16 cellular contexts compared by ENCODE assay signal in the genomic region with DNA sequence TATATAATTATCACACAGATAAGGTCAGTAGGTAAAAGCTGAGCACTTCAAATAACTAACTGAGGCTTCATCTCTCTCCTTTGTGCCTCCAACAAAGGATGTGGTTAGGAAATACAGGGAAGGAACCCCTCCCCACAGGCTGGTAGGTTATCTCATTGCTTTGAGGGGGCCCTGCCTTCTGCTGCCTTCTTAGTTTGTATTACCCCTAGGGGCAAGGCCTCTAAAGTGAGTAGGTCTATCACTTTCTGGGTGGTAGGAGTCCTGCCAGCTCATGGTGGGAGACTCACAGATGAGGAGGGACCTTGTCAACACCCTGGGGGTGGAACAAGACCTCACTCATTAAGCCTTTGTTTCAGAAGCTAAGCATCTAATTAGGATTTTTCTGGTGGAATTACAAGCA. TPM values are rescaled to one million over a fixed set of nuclear protein-coding genes. Genes with fewer than 3 reads are reported as not detected.
DNase-seq lines count a peak whose midpoint lies in the region; FAIRE-seq and TF ChIP-seq lines count a peak whose summit lies in the region.
"Had no signal": no experiment of that assay in that cellular context is flagged by ENCODE, and none has a peak within 500 bp of the region (broad histone marks: within the 10 kb centered on the region; RNA-seq: fewer than 3 reads in every experiment).

No MANE protein-coding gene starts in this region.

- no peaks in the 10 kb centered on the region for H3K36me3 Mint-ChIP-seq in progenitor cell of endocrine pancreas (ENCODE audit: insufficient read depth)

- TF ChIP-seq CTCF in H1 (IDR thresholded peaks at IDR 0.05; ENCODE audit: control extremely low read depth in 1 of 3, insufficient read depth in 1 of 3, low read depth in 1 of 3, low read length in 3 of 3) (no peak), progenitor cell of endocrine pancreas (IDR thresholded peaks at IDR 0.05; ENCODE audit: unreplicated experiment) (no peak), osteoblast (IDR thresholded peaks at IDR 0.05; ENCODE audit: extremely low read depth, low read depth, low read length) (no peak)

- H2AK5ac ChIP-seq in H1 (ENCODE audit: low read depth, low read length), result no peak overlapping the region

- H3K4me1 Mint-ChIP-seq in progenitor cell of endocrine pancreas (ENCODE audit: low read depth), result peaks cover 9% of the 10 kb centered on the region
- H3K4me1 Mint-ChIP-seq: B cell had no signal

- H3K79me1 ChIP-seq in H1 (ENCODE audit: low read depth, low read length), result no peaks in the 10 kb centered on the region

- no peak for TF ChIP-seq EP300 in H1 (IDR thresholded peaks at IDR 0.05; ENCODE audit: borderline replicate concordance in 1 of 2, low read depth in 2 of 2, low read length in 2 of 2)

- no peak overlapping the region for H2BK5ac ChIP-seq in H1 (ENCODE audit: low read depth, low read length)

- no peak overlapping the region for H2BK15ac ChIP-seq in H1 (ENCODE audit: low read length)

- no peak overlapping the region for H4K91ac ChIP-seq in H1 (replicated peaks; ENCODE audit: insufficient read length, low read length)

- H4K20me1 ChIP-seq in H1 (replicated peaks in 1 of 2; ENCODE audit: control insufficient read depth in 1 of 2, insufficient read depth in 2 of 2, low read length in 2 of 2), result no peaks in the 10 kb centered on the region
- H4K20me1 ChIP-seq in osteoblast (ENCODE audit: insufficient read depth, low read length), result no peaks in the 10 kb centered on the region

- H3K27me3 ChIP-seq in NT2/D1 (ENCODE audit: insufficient read depth, insufficient read length) (no peaks in the 10 kb centered on the region), H1 (replicated peaks in 1 of 4; ENCODE audit: control insufficient read depth in 3 of 4, extremely low read depth in 1 of 4, insufficient read depth in 3 of 4, low read length in 3 of 4) (peaks cover 0 to 3% (median 0%) of the 10 kb centered on the region in 4 experiments; a peak in 1 of 7 replicates), osteoblast (ENCODE audit: insufficient read depth, low read length) (peaks cover 2% of the 10 kb centered on the region)

- H3K27me3 Mint-ChIP-seq in progenitor cell of endocrine pancreas, result peaks cover 25% of the 10 kb centered on the region

- H3K9ac ChIP-seq in NT2/D1 (ENCODE audit: insufficient read length, low read depth), result no peak overlapping the region
- no peak overlapping the region for H3K9ac ChIP-seq in H1 (replicated peaks in 1 of 4; ENCODE audit: extremely low read depth in 1 of 4, low read depth in 3 of 4, low read length in 3 of 4)

- peak overlapping the region; percentile 30; the same call in 1 of the 2 replicates for H2BK12ac ChIP-seq in H1 (ENCODE audit: low read depth, low read length)

- H3K4me3 Mint-ChIP-seq in progenitor cell of endocrine pancreas (ENCODE audit: low read depth), result no peak overlapping the region
- H3K4me3 Mint-ChIP-seq: activated T-helper 1 cell treated with anti-CD3 and anti-CD28 coated beads, Interleukin-12 subunit alpha, Interleukin-12 subunit beta, Interleukin-2, Interleukin-4 antibody, amounts not matched to agents 30 ng/mL and 10 ng/mL and 1 ng/mL, durations not matched to agents 14 hours and 24 hours and 36 hours; B cell; T-helper 1 cell treated with Interleukin-12 subunit alpha and Interleukin-12 subunit beta and Interleukin-4 antibody, amounts not matched to agents 30 μg/mL and 1 μg/mL, for 36 hours had no signal

- peaks cover 5% of the 10 kb centered on the region for H3K9me3 Mint-ChIP-seq in progenitor cell of endocrine pancreas (ENCODE audit: low read depth)
- H3K9me3 Mint-ChIP-seq: activated T-helper 1 cell treated with anti-CD3 and anti-CD28 coated beads, Interleukin-12 subunit alpha, Interleukin-12 subunit beta, Interleukin-2, Interleukin-4 antibody, amounts not matched to agents 30 ng/mL and 10 ng/mL and 1 ng/mL, durations not matched to agents 14 hours and 24 hours and 36 hours; T-helper 1 cell treated with Interleukin-12 subunit alpha and Interleukin-12 subunit beta and Interleukin-4 antibody, amounts not matched to agents 30 μg/mL and 1 μg/mL, for 36 hours had no signal

- H3K23me2 ChIP-seq in H1 (ENCODE audit: low read depth, low read length), result no peaks in the 10 kb centered on the region; the same call in 1 of the 2 replicates

- no peak for FAIRE-seq in H1 (lab: Jason Lieb, UNC)

- H3K4me2 ChIP-seq in H1 (ENCODE audit: insufficient read depth in 1 of 2, low read depth in 2 of 2, low read length in 2 of 2) (peak overlapping the region in 1 of 2 experiments; percentile 30; a peak in 2 of 4 replicates), osteoblast (ENCODE audit: insufficient read depth, low read length) (no peak overlapping the region)

- no peak overlapping the region for H4K8ac ChIP-seq in H1 (ENCODE audit: extremely low read depth, insufficient read depth, low read length)

- POLR2A ChIA-PET in H1 (lab: Charles Lee; ENCODE audit: partially characterized antibody), result no interaction called here

- H3K4ac ChIP-seq in H1 (replicated peaks; ENCODE audit: insufficient read length, low read depth, low read length), result no peak overlapping the region

- peaks cover 24% of the 10 kb centered on the region for H3K9me3 ChIP-seq in NT2/D1 (ENCODE audit: insufficient read depth, low read length)
- H3K9me3 ChIP-seq in H1 (ENCODE audit: insufficient read depth in 2 of 2, low read depth in 1 of 2, low read length in 1 of 2), result no peaks in the 10 kb centered on the region; a peak in 1 of 4 replicates
- H3K9me3 ChIP-seq in osteoblast (ENCODE audit: low read depth, low read length), result no peaks in the 10 kb centered on the region

- H3K27ac ChIP-seq in H1 (ENCODE audit: low read depth, low read length) (no peak overlapping the region), osteoblast (ENCODE audit: low read depth, low read length) (no peak overlapping the region)
- H3K27ac ChIP-seq: dorsolateral prefrontal cortex had no signal

- H2BK120ac ChIP-seq in H1 (replicated peaks; ENCODE audit: low read depth, low read length), result no peak overlapping the region

- H4K5ac ChIP-seq in H1 (ENCODE audit: insufficient read length, low read depth, low read length), result no peak overlapping the region

- no peak overlapping the region for H3K4me3 ChIP-seq in NT2/D1 (ENCODE audit: insufficient read length, low read depth)
- H3K4me3 ChIP-seq in H1 (ENCODE audit: extremely low read depth in 1 of 4, insufficient read depth in 2 of 4, low read depth in 3 of 4, low read length in 4 of 4), result no peak overlapping the region; a peak in 1 of 8 replicates
- no peak overlapping the region for H3K4me3 ChIP-seq in osteoblast (ENCODE audit: insufficient read depth, low read length)
- H3K4me3 ChIP-seq: dorsolateral prefrontal cortex had no signal

- no peaks in the 10 kb centered on the region for H3K79me2 ChIP-seq in H1 (ENCODE audit: control insufficient read depth in 1 of 2, insufficient read depth in 2 of 2, low read length in 2 of 2)
- H3K79me2 ChIP-seq in osteoblast (ENCODE audit: insufficient read depth, low read length), result no peaks in the 10 kb centered on the region

- H3K56ac ChIP-seq in H1 (replicated peaks; ENCODE audit: insufficient read length, low read depth, low read length), result no peak overlapping the region

- TF ChIP-seq RAD21 in H1 (IDR thresholded peaks at IDR 0.05 in 1 of 2, conservative IDR thresholded peaks at IDR 0.05 in 1 of 2; ENCODE audit: low read depth in 2 of 2, low read length in 2 of 2), result no peak

- CTCF ChIA-PET in H1 (lab: Charles Lee; ENCODE audit: partially characterized antibody), result interaction anchor here (0.6 to 2.7 kb wide), 8 partner anchors 16 to 1272 kb away, joined by 3 to 11 read pairs (median 4); partner anchors contain the start of gene EDN1

- no peak overlapping the region; the same call in 1 of the 2 replicates for H2BK20ac ChIP-seq in H1 (ENCODE audit: low read length)

- H3K27ac Mint-ChIP-seq in progenitor cell of endocrine pancreas, result peak overlapping the region; percentile 92
- H3K27ac Mint-ChIP-seq: activated T-helper 1 cell treated with anti-CD3 and anti-CD28 coated beads, Interleukin-12 subunit alpha, Interleukin-12 subunit beta, Interleukin-2, Interleukin-4 antibody, amounts not matched to agents 30 ng/mL and 10 ng/mL and 1 ng/mL, durations not matched to agents 14 hours and 24 hours and 36 hours; B cell; T-helper 1 cell treated with Interleukin-12 subunit alpha and Interleukin-12 subunit beta and Interleukin-4 antibody, amounts not matched to agents 30 μg/mL and 1 μg/mL, for 36 hours had no signal

- H3K23ac ChIP-seq in H1 (ENCODE audit: insufficient read length), result no peak overlapping the region

- no peak overlapping the region for H2AFZ ChIP-seq in H1 (ENCODE audit: low read length)
- no peak overlapping the region for H2AFZ ChIP-seq in osteoblast (ENCODE audit: low read length)

- H3K36me3 ChIP-seq in NT2/D1 (ENCODE audit: insufficient read depth, insufficient read length, low read length), result no peaks in the 10 kb centered on the region
- no peaks in the 10 kb centered on the region for H3K36me3 ChIP-seq in H1 (ENCODE audit: control insufficient read depth in 2 of 4, insufficient read depth in 4 of 4, low read length in 3 of 4)
- no peaks in the 10 kb centered on the region for H3K36me3 ChIP-seq in osteoblast (ENCODE audit: insufficient read depth, low read length)

- DNase-seq in EH (ENCODE audit: low read depth) (peak; percentile 35), NT2/D1 (ENCODE audit: low read depth, low spot score) (peak; percentile 38), H1 (ENCODE audit: low read depth in 1 of 2, low spot score in 2 of 2) (peak; percentile 51 to 79), progenitor cell of endocrine pancreas (ENCODE audit: low spot score, unreplicated experiment) (no peak), GM03348 (ENCODE audit: low spot score) (no peak), NCI-H524 (lab: John Stamatoyannopoulos, UW) (no peak), osteoblast (ENCODE audit: insufficient read length, low spot score, missing footprints) (no peak), GM19238 (ENCODE audit: insufficient read length, low spot score) (no peak)
- DNase-seq: amniotic stem cell, dorsolateral prefrontal cortex, MM.1S, NCI-H2171, OCI-M1 had no signal

- no peak for TF ChIP-seq POLR2A in H1 (IDR thresholded peaks at IDR 0.05; ENCODE audit: control extremely low read depth in 1 of 2, low read depth in 2 of 2, low read length in 2 of 2)

- H3K14ac ChIP-seq in H1 (ENCODE audit: insufficient read length), result no peak overlapping the region

- no peaks in the 10 kb centered on the region for H3K4me1 ChIP-seq in NT2/D1 (ENCODE audit: insufficient read depth, insufficient read length)
- peaks cover 1 to 26% (median 18%) of the 10 kb centered on the region in 4 experiments; a peak in 6 of 7 replicates for H3K4me1 ChIP-seq in H1 (replicated peaks in 1 of 4; ENCODE audit: control insufficient read depth in 3 of 4, insufficient read depth in 4 of 4, low read length in 3 of 4)
- no peaks in the 10 kb centered on the region for H3K4me1 ChIP-seq in osteoblast (ENCODE audit: insufficient read depth, low read length)

- no peak overlapping the region; the same call in 1 of the 2 replicates for H3K18ac ChIP-seq in H1 (ENCODE audit: extremely low read depth, low read length)

RNA-seq across cellular contexts. Expression of gene EDN1, which starts 34.6 kb away (rescaled TPM):
- total RNA-seq in H1 (2021; fragmentation: NEBNext Ultra II Directional; extraction: Animal tissue kit (Norgen Biotek cat#: 25700)), result 1.1 and 1.2 TPM in 2 replicates
- polyA plus RNA-seq in H1 (2011; rRNA removed), result 0.23 and 0.25 TPM in 2 replicates
- polyA plus RNA-seq in H1 (2011; cell fraction: cytosol; rRNA removed), result 0.44 TPM
- polyA plus RNA-seq in H1 (2011; cell fraction: nucleus; rRNA removed), result 0.64 TPM
- 0.22 to 0.48 TPM (median 0.44 TPM) in 4 replicates for polyA plus RNA-seq in H1 (2012, experiment 1 of 2)
- 0.52 TPM for polyA plus RNA-seq in H1 (2012, experiment 2 of 2)
- 1.1 TPM for polyA plus RNA-seq in H1 (2013, experiment 1 of 2)
- 1.5 TPM for polyA plus RNA-seq in H1 (2013, experiment 2 of 2)
- polyA minus RNA-seq in H1 (2011; rRNA and poly(A)+ RNA removed), result 0.22 and 0.28 TPM in 2 replicates
- polyA minus RNA-seq in H1 (2011; cell fraction: cytosol; rRNA and poly(A)+ RNA removed), result 0.73 TPM
- 0.40 TPM for polyA minus RNA-seq in H1 (2011; cell fraction: nucleus; rRNA and poly(A)+ RNA removed)
- total RNA-seq in progenitor cell of endocrine pancreas (2.0 and 2.6 TPM in 2 replicates), osteoblast (0.88 and 1.4 TPM in 2 replicates)

Comparison
In these comparisons a context has a peak if more than half of its experiments do, and no peak if none do; other contexts are left out.
1. DNase-seq: peak in EH (single experiment), NT2/D1 (single experiment) and H1 (2 of 2); none in progenitor cell of endocrine pancreas (single experiment), GM03348 (single experiment), NCI-H524 (0 of 2), osteoblast (single experiment) and GM19238 (single experiment).